Comparison of ENCODE assay signal across 8 cellular contexts in the genomic region with DNA sequence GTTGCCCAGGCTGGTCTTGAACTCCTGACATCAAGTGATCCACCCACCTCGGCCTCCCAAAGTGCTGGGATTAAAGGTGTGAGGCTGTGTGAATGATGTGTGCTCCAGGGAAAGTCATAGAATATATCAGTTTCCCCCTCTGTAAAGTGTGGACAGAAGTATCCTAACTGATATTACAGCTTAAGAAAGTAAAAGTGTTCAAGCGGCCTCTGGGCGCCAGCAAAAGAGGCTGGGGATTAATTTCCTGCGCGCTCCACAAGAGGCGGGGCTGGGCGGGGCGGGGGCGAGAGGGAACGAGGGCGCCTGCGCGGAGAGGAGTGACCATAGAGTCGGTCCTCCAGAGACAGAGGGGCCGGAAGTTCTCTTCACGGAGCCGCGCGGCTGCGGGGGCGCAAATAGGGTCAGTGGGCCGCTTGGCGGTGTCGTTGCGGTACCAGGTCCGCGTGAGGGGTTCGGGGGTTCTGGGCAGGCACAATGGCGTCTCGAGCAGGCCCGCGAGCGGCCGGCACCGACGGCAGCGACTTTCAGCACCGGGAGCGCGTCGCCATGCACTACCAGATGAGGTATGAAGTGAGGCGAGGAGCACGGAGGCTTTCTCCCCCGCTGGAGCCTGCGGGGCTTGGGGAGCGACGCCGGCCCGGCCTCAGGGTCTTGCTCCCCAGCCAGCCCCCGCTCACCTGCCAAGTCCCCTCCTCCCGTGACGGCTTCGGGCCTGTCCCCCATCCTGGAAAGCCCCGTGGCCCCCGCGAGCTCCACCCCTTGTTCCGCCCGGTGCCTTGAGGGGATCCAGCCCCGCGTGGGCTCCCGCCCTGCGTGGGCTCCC. TPM values are rescaled to one million over a fixed set of nuclear protein-coding genes. Genes with fewer than 3 reads are reported as not detected.
DNase-seq lines count a peak whose midpoint lies in the region; ATAC-seq and TF ChIP-seq lines count a peak whose summit lies in the region.

Gene JAGN1 (plus strand): TSS at position 362 of the 823 bp plus-strand sequence. CDS start 113 bp downstream, at position 475.

- H3K4me3 Mint-ChIP-seq in endothelial cell (ENCODE audit: unreplicated experiment) (peak within 1 kb of the TSS; percentile 97), mesothelial cell of epicardium (peak within 1 kb of the TSS; percentile 97)

- no peaks in the 10 kb centered on the region for H3K27me3 Mint-ChIP-seq in endothelial cell (ENCODE audit: unreplicated experiment)
- no peaks in the 10 kb centered on the region for H3K27me3 Mint-ChIP-seq in mesothelial cell of epicardium (ENCODE audit: low read depth)

- peaks cover 8% of the 10 kb centered on the region for H3K4me1 ChIP-seq in OCI-LY3 (ENCODE audit: low read length)

- H3K9me3 Mint-ChIP-seq in endothelial cell (ENCODE audit: unreplicated experiment) (no peaks in the 10 kb centered on the region), mesothelial cell of epicardium (no peaks in the 10 kb centered on the region)

- peak within 1 kb of the TSS; percentile 89; the same call in 1 of the 2 replicates for H2AFZ ChIP-seq in OCI-LY3 (ENCODE audit: low read depth, low read length)

- H3K79me2 ChIP-seq in OCI-LY3 (ENCODE audit: low read length) = peaks cover 45% of the 10 kb centered on the region

- peak within 1 kb of the TSS; percentile 92 for H3K4me3 ChIP-seq in OCI-LY3 (ENCODE audit: low read length)

- H3K36me3 Mint-ChIP-seq in endothelial cell (ENCODE audit: low read depth, unreplicated experiment) = peaks cover 28% of the 10 kb centered on the region
- H3K36me3 Mint-ChIP-seq in mesothelial cell of epicardium = peaks cover 14% of the 10 kb centered on the region

- ATAC-seq in GM19468 (IDR thresholded peaks at IDR 0.05; ENCODE audit: extremely low read depth, unreplicated experiment) = peak; percentile 51

- H3K4me2 ChIP-seq in OCI-LY3 (ENCODE audit: low read length) = peak within 1 kb of the TSS; percentile 80

- H3K27ac Mint-ChIP-seq in endothelial cell (ENCODE audit: unreplicated experiment) (peak within 1 kb of the TSS; percentile 96), mesothelial cell of epicardium (peak within 1 kb of the TSS; percentile 97)

- H3K9me3 ChIP-seq in OCI-LY3 (ENCODE audit: insufficient read depth, low read length) = no peaks in the 10 kb centered on the region

- H3K27me3 ChIP-seq in OCI-LY3 (ENCODE audit: low read depth, low read length) = no peaks in the 10 kb centered on the region

- TF ChIP-seq CTCF in OCI-LY3 (IDR thresholded peaks at IDR 0.05; ENCODE audit: low read depth, low read length) (no peak), endothelial cell (IDR thresholded peaks at IDR 0.05; ENCODE audit: unreplicated experiment) (no peak), mesothelial cell of epicardium (IDR thresholded peaks at IDR 0.05; ENCODE audit: unreplicated experiment) (no peak)

- peaks cover 24% of the 10 kb centered on the region for H3K36me3 ChIP-seq in OCI-LY3 (replicated peaks; ENCODE audit: low read depth, low read length)

- DNase-seq in COLO829 (ENCODE audit: low spot score) = peak; percentile 73
- peak; percentile 54 for DNase-seq in HS-5 (ENCODE audit: low read depth)
- DNase-seq in activated CD8-positive, alpha-beta memory T cell treated with anti-CD3 and anti-CD28 coated beads, Interleukin-2, amount 50 U/mL, for 4 hours = peak; percentile 90
- peak; percentile 83 for DNase-seq in endothelial cell (ENCODE audit: low spot score)
- DNase-seq in mesothelial cell of epicardium (ENCODE audit: low spot score in 2 of 2, unreplicated experiment in 2 of 2) = peak; percentile 77 to 93
- DNase-seq in stimulated activated CD8-positive, alpha-beta memory T cell treated with anti-CD3 and anti-CD28 coated beads, Interleukin-15, amount 100 ng/mL, for 24 hours (ENCODE audit: low read depth) = peak; percentile 77

- peak within 1 kb of the TSS; percentile 79 for H3K27ac ChIP-seq in OCI-LY3 (ENCODE audit: low read length)

- H3K9ac ChIP-seq in OCI-LY3 (ENCODE audit: low read length) = peak within 1 kb of the TSS; percentile 91

- H3K4me1 Mint-ChIP-seq in endothelial cell (ENCODE audit: unreplicated experiment) (no peaks in the 10 kb centered on the region), mesothelial cell of epicardium (peaks cover 12% of the 10 kb centered on the region)

- peaks cover 14% of the 10 kb centered on the region for H4K20me1 ChIP-seq in OCI-LY3 (ENCODE audit: insufficient read depth, low read length)

RNA-seq across cellular contexts. Expression of gene JAGN1, which starts in this region (rescaled TPM):
- total RNA-seq in endothelial cell (ENCODE audit: unreplicated experiment) (26.6 TPM), mesothelial cell of epicardium (32.1 to 34.8 TPM (median 32.3 TPM) in 3 replicates)

Comparison
In these comparisons a context has a peak if more than half of its experiments do, and no peak if none do; other contexts are left out.
1. Peak in every context shown above with its lines: DNase-seq, ATAC-seq, H3K4me3 ChIP-seq and H3K27ac ChIP-seq.